11 cellular contexts compared by ENCODE assay signal in the genomic region with DNA sequence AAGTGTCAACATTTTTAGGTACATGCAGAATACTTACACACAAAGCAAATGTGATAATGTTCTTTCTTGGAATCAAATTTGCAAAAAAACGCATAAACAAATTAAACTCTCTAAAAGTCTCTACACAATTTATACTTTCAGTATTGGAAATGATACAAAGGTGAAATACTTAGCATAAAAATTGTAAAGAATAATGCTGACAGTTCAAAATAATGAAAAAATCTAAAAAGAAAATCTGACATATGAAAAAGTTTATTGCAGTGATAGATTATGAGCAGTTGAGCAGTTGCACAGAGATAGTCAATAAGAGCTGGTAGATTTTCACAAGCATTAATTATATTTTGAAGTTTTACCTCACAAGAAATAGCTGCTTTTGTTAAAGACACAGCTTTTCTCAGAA.
"Had no signal": no experiment of that assay in that cellular context is flagged by ENCODE, and none has a peak within 500 bp of the region (broad histone marks: within the 10 kb centered on the region; RNA-seq: fewer than 3 reads in every experiment).

No MANE protein-coding gene starts in this region.

- H3K27ac ChIP-seq: GM23248 had no signal

- H3K4me3 ChIP-seq: GM23248, GM23338, HAP-1 had no signal

- H3K4me2 ChIP-seq: GM23338 had no signal

- ATAC-seq: GM23338, HCT116 had no signal

- DNase-seq: GM23248, GOT3, H7, H9, HCEC 1CT, HFFc6 had no signal

- FAIRE-seq: H1, H54 had no signal

- H2AFZ ChIP-seq: GM23248, GM23338 had no signal

- H3K9ac ChIP-seq: GM23248 had no signal

- H3K36me3 ChIP-seq: HAP-1 had no signal
